ENCODE assay signal across 8 cellular contexts in genomic region chr20:44966030-44966961, GRCh38. TPM values are rescaled to one million over a fixed set of nuclear protein-coding genes. Genes with fewer than 3 reads are reported as not detected.
DNase-seq lines count a peak whose midpoint lies in the region; ATAC-seq and TF ChIP-seq lines count a peak whose summit lies in the region.

Gene STK4 (plus strand): TSS chr20:44966512. CDS start chr20:44966569, 57 bp downstream.

- peak; percentile 74 for ATAC-seq in GM19372 (IDR thresholded peaks at IDR 0.05; ENCODE audit: low read depth, unreplicated experiment)
- ATAC-seq in HG03558 (IDR thresholded peaks at IDR 0.05; ENCODE audit: extremely low read depth, unreplicated experiment): peak; percentile 39

- intact Hi-C loops in CD14-positive monocyte (cut with micrococcal nuclease): loop anchor here (2.0 to 10.0 kb wide), 3 partner anchors 15 to 321 kb away; partner anchors contain the start of gene YWHAB (in 2 of the 2)

- H3K4me3 Mint-ChIP-seq in CD14-positive monocyte: peak within 1 kb of the TSS; percentile 96 to 98

- peaks cover 0 to 25% (median 19%) of the 10 kb centered on the region in 4 donors for H3K4me1 ChIP-seq in liver (ENCODE audit: control insufficient read depth in 4 of 4, insufficient read depth in 4 of 4, low read length in 3 of 4)

- H3K36me3 ChIP-seq in liver (ENCODE audit: control insufficient read depth in 4 of 4, insufficient read depth in 3 of 4, low read depth in 1 of 4, low read length in 3 of 4): no peaks in the 10 kb centered on the region

- H3K4me1 Mint-ChIP-seq in CD14-positive monocyte: peaks cover 54% of the 10 kb centered on the region

- peak within 1 kb of the TSS; percentile 94 to 97 (median 96) for H3K27ac Mint-ChIP-seq in CD14-positive monocyte

- no peaks in the 10 kb centered on the region for H3K9me3 ChIP-seq in liver (ENCODE audit: control insufficient read depth in 4 of 4, low read length in 3 of 4)

- H3K27ac ChIP-seq in liver (ENCODE audit: low read depth in 1 of 2, low read length in 2 of 2): peak within 1 kb of the TSS; percentile 74 to 80

- 1% methylated on average over 68 of the region's 68 CpGs for WGBS in liver

- no peaks in the 10 kb centered on the region for H3K27me3 ChIP-seq in liver (ENCODE audit: control insufficient read depth in 4 of 4, insufficient read depth in 4 of 4, low read length in 3 of 4)

- peak; percentile 24 to 60 for TF ChIP-seq RAD21 in liver (IDR thresholded peaks at IDR 0.05)

- H3K4me3 ChIP-seq in liver (ENCODE audit: low read depth in 1 of 3, low read length in 3 of 3): peak within 1 kb of the TSS; percentile 78 to 86 (median 83)

- peaks cover 3 to 5% of the 10 kb centered on the region in 2 donors for H3K36me3 Mint-ChIP-seq in CD14-positive monocyte

- TF ChIP-seq CTCF in CD14-positive monocyte (IDR thresholded peaks at IDR 0.05): peak; percentile 58
- TF ChIP-seq CTCF in liver (IDR thresholded peaks at IDR 0.05; ENCODE audit: low read depth, low read length, missing input control): peak; percentile 24

- peak; percentile 94 for DNase-seq in CD14-positive monocyte (ENCODE audit: low spot score)
- peak; percentile 75 for DNase-seq in NCI-H748 treated with DMSO at 0.1 percent for 48 hours (lab: John Stamatoyannopoulos, UW)
- peak; percentile 91 to 92 for DNase-seq in activated CD4-positive, alpha-beta T cell treated with anti-CD3 and anti-CD28 coated beads, Interleukin-2, amount 50 U/mL, for 4 hours
- DNase-seq in dermis blood vessel endothelial cell: peak; percentile 96
- DNase-seq in stimulated activated CD4-positive, alpha-beta T cell treated with anti-CD3 and anti-CD28 coated beads, Interleukin-4, amount 100 ng/mL, for 4 hours: peak; percentile 94

- peak within 1 kb of the TSS; percentile 63 to 77 for H3K9ac ChIP-seq in liver (ENCODE audit: low read depth in 1 of 2, low read length in 2 of 2)

- H3K27me3 Mint-ChIP-seq in CD14-positive monocyte (ENCODE audit: low read depth in 3 of 3): peaks cover 0 to 1% (median 0%) of the 10 kb centered on the region in 3 donors

- peaks cover 0 to 3% (median 0%) of the 10 kb centered on the region in 7 donors for H3K9me3 Mint-ChIP-seq in CD14-positive monocyte

TF ChIP-seq in liver, 16 proteins besides CTCF, POLR2A, EP300 and RAD21:
- TF ChIP-seq, protein P1, sequence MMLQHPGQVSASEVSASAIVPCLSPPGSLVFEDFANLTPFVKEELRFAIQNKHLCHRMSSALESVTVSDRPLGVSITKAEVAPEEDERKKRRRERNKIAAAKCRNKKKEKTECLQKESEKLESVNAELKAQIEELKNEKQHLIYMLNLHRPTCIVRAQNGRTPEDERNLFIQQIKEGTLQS (IDR thresholded peaks at IDR 0.05): no peak
- TF ChIP-seq EGR1 (IDR thresholded peaks at IDR 0.05; ENCODE audit: low read depth in 2 of 2) (peak; percentile 51 to 54), TAF1 (conservative IDR thresholded peaks at IDR 0.05) (peak; percentile 80), HNF4A (conservative IDR thresholded peaks at IDR 0.05) (peak in 1 of 2 donors; percentile 28), RXRA (IDR thresholded peaks at IDR 0.05) (no peak), HNF4G (IDR thresholded peaks at IDR 0.05) (no peak), NR2F2 (IDR thresholded peaks at IDR 0.05) (no peak), YY1 (IDR thresholded peaks at IDR 0.05) (peak; percentile 68), FOXA1 (IDR thresholded peaks at IDR 0.05) (peak; percentile 6), GABPA (IDR thresholded peaks at IDR 0.05 in 1 of 2, conservative IDR thresholded peaks at IDR 0.05 in 1 of 2) (peak; percentile 73 to 94), ZBTB33 (IDR thresholded peaks at IDR 0.05) (no peak), FOXA2 (IDR thresholded peaks at IDR 0.05) (no peak), SP1 (IDR thresholded peaks at IDR 0.05) (peak; percentile 63), MAX (IDR thresholded peaks at IDR 0.05) (peak; percentile 71), JUND (IDR thresholded peaks at IDR 0.05) (no peak)
- TF ChIP-seq, protein P2, sequence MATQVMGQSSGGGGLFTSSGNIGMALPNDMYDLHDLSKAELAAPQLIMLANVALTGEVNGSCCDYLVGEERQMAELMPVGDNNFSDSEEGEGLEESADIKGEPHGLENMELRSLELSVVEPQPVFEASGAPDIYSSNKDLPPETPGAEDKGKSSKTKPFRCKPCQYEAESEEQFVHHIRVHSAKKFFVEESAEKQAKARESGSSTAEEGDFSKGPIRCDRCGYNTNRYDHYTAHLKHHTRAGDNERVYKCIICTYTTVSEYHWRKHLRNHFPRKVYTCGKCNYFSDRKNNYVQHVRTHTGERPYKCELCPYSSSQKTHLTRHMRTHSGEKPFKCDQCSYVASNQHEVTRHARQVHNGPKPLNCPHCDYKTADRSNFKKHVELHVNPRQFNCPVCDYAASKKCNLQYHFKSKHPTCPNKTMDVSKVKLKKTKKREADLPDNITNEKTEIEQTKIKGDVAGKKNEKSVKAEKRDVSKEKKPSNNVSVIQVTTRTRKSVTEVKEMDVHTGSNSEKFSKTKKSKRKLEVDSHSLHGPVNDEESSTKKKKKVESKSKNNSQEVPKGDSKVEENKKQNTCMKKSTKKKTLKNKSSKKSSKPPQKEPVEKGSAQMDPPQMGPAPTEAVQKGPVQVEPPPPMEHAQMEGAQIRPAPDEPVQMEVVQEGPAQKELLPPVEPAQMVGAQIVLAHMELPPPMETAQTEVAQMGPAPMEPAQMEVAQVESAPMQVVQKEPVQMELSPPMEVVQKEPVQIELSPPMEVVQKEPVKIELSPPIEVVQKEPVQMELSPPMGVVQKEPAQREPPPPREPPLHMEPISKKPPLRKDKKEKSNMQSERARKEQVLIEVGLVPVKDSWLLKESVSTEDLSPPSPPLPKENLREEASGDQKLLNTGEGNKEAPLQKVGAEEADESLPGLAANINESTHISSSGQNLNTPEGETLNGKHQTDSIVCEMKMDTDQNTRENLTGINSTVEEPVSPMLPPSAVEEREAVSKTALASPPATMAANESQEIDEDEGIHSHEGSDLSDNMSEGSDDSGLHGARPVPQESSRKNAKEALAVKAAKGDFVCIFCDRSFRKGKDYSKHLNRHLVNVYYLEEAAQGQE (IDR thresholded peaks at IDR 0.05): peak; percentile 86

RNA-seq across cellular contexts. Expression of gene STK4, which starts in this region (rescaled TPM):
- polyA plus RNA-seq in CD14-positive monocyte: 100 to 1,000 TPM in 1 of 2 donors, 10 to 100 TPM in 1; 69.9 to 123 TPM
- 24.4 and 26.2 TPM in 2 replicates for total RNA-seq in dermis blood vessel endothelial cell
- 10 to 100 TPM; 16.7 to 20.8 TPM for total RNA-seq in liver
- polyA plus RNA-seq in liver: 10 to 100 TPM in 1 of 2 donors, 1 to 10 TPM in 1; 3.7 to 11.1 TPM

Comparison
In these comparisons a context has a peak if more than half of its experiments do, and no peak if none do; other contexts are left out.
1. Peak in every context shown above with its lines: DNase-seq, ATAC-seq, H3K4me3 ChIP-seq and H3K27ac ChIP-seq.
2. RNA of gene STK4 (polyA plus RNA-seq): 69.9 to 123 TPM in CD14-positive monocyte; 3.7 to 11.1 TPM in liver; every median in the first group is over 4 times any median in the second.